Comparison of ENCODE assay signal across 8 cellular contexts in genomic region chr19:708154-709141, GRCh38. TPM values are rescaled to one million over a fixed set of nuclear protein-coding genes. Genes with fewer than 3 reads are reported as not detected.
DNase-seq lines count a peak whose midpoint lies in the region; ATAC-seq lines count a peak whose summit lies in the region.

Gene PALM (plus strand): TSS chr19:708935. CDS start chr19:709147, 212 bp downstream.

- no peaks in the 10 kb centered on the region for H3K79me1 ChIP-seq in mesendoderm (ENCODE audit: low read length)

- H3K36me3 ChIP-seq in mesendoderm (ENCODE audit: control insufficient read depth, insufficient read depth, low read length), result no peaks in the 10 kb centered on the region

- no peak within 1 kb of the TSS for H2BK15ac ChIP-seq in mesendoderm (replicated peaks; ENCODE audit: low read depth)

- peak within 1 kb of the TSS; percentile 82 for H3K56ac ChIP-seq in mesendoderm (ENCODE audit: low read length)

- H3K4me1 Mint-ChIP-seq in dendritic cell treated with granulocyte-macrophage colony-stimulating factor and Interleukin-4, amounts not matched to agents 40 ng/mL and 50 ng/mL, for 4 days (ENCODE audit: low read depth), result peaks cover 10% of the 10 kb centered on the region

- H3K36me3 Mint-ChIP-seq in dendritic cell treated with granulocyte-macrophage colony-stimulating factor and Interleukin-4, amounts not matched to agents 40 ng/mL and 50 ng/mL, for 4 days (ENCODE audit: low read depth), result peaks cover 3% of the 10 kb centered on the region

- H3K4me3 Mint-ChIP-seq in dendritic cell treated with granulocyte-macrophage colony-stimulating factor and Interleukin-4, amounts not matched to agents 40 ng/mL and 50 ng/mL, for 4 days, result peak within 1 kb of the TSS; percentile 48

- peak within 1 kb of the TSS; percentile 56 for H3K4ac ChIP-seq in mesendoderm (ENCODE audit: low read depth, low read length)

- no CpG with 5 or more reads among the region's 93 CpGs for WGBS in mesendoderm (ENCODE audit: extremely low coverage, insufficient coverage, low lambda C conversion rate)

- no peak within 1 kb of the TSS for H4K8ac ChIP-seq in mesendoderm (ENCODE audit: low read depth, low read length)

- no peak for ATAC-seq in GM21360 (IDR thresholded peaks at IDR 0.05; ENCODE audit: unreplicated experiment)

- peak within 1 kb of the TSS; percentile 71 for H3K4me2 ChIP-seq in mesendoderm (ENCODE audit: low read length)

- peak within 1 kb of the TSS; percentile 61 for H3K9ac ChIP-seq in mesendoderm (ENCODE audit: low read length)

- H3K27ac ChIP-seq in mesendoderm (ENCODE audit: low read depth, low read length), result no peak within 1 kb of the TSS

- no peaks in the 10 kb centered on the region for H3K9me3 Mint-ChIP-seq in dendritic cell treated with granulocyte-macrophage colony-stimulating factor and Interleukin-4, amounts not matched to agents 40 ng/mL and 50 ng/mL, for 4 days

- DNase-seq in NCI-H345 (lab: John Stamatoyannopoulos, UW) (peak; percentile 69), NCI-H345 treated with DMSO at 0.1 percent for 48 hours (lab: John Stamatoyannopoulos, UW; ENCODE audit: unreplicated experiment) (no peak), mesendoderm (peak; percentile 34), ureter (ENCODE audit: low spot score) (no peak), cerebellar nuclear complex (lab: John Stamatoyannopoulos, UW) (no peak), OCI-M2 (lab: John Stamatoyannopoulos, UW; ENCODE audit: unreplicated experiment) (no peak)

- H3K27ac Mint-ChIP-seq in dendritic cell treated with granulocyte-macrophage colony-stimulating factor and Interleukin-4, amounts not matched to agents 40 ng/mL and 50 ng/mL, for 4 days, result no peak within 1 kb of the TSS

- H2BK120ac ChIP-seq in mesendoderm (ENCODE audit: low read depth, low read length), result no peak within 1 kb of the TSS

- no peaks in the 10 kb centered on the region for H3K27me3 ChIP-seq in mesendoderm (ENCODE audit: insufficient read depth, low read length, poor library complexity)

- H3K4me1 ChIP-seq in mesendoderm (ENCODE audit: control insufficient read depth, low read depth, low read length), result peaks cover 1% of the 10 kb centered on the region

- H3K18ac ChIP-seq in mesendoderm (ENCODE audit: low read length), result peak within 1 kb of the TSS; percentile 94

- no peaks in the 10 kb centered on the region for H3K79me2 ChIP-seq in mesendoderm (ENCODE audit: control insufficient read depth, insufficient read depth, low read length)

- no peak within 1 kb of the TSS for H3K23ac ChIP-seq in mesendoderm (ENCODE audit: low read length)

- no peak within 1 kb of the TSS for H2BK5ac ChIP-seq in mesendoderm (ENCODE audit: low read length)

- intact Hi-C loops in dendritic cell treated with granulocyte-macrophage colony-stimulating factor and Interleukin-4, amounts not matched to agents 40 ng/mL and 50 ng/mL, for 4 days (cut with micrococcal nuclease), result no loop called here

- no peak within 1 kb of the TSS for H2AK5ac ChIP-seq in mesendoderm (ENCODE audit: low read length)

- peaks cover 55% of the 10 kb centered on the region for H3K27me3 Mint-ChIP-seq in dendritic cell treated with granulocyte-macrophage colony-stimulating factor and Interleukin-4, amounts not matched to agents 40 ng/mL and 50 ng/mL, for 4 days

- no peak within 1 kb of the TSS for H4K5ac ChIP-seq in mesendoderm (ENCODE audit: low read length)

- peak within 1 kb of the TSS; percentile 33 for H3K4me3 ChIP-seq in mesendoderm (ENCODE audit: low read length)

RNA-seq across cellular contexts. Expression of gene PALM, which starts in this region (rescaled TPM):
- 2.0 TPM for polyA plus RNA-seq in mesendoderm (2013, experiment 1 of 2)
- 2.1 TPM for polyA plus RNA-seq in mesendoderm (2013, experiment 2 of 2)
- total RNA-seq in ureter, result 26.0 TPM

Comparison
In these comparisons a context has a peak if more than half of its experiments do, and no peak if none do; other contexts are left out.
1. DNase-seq: peak in NCI-H345 (single experiment) and mesendoderm (single experiment); none in NCI-H345 treated with DMSO at 0.1 percent for 48 hours (single experiment), ureter (single experiment), cerebellar nuclear complex (0 of 2) and OCI-M2 (single experiment).